Comparison of ENCODE assay signal across 1 cellular context in the genomic region with DNA sequence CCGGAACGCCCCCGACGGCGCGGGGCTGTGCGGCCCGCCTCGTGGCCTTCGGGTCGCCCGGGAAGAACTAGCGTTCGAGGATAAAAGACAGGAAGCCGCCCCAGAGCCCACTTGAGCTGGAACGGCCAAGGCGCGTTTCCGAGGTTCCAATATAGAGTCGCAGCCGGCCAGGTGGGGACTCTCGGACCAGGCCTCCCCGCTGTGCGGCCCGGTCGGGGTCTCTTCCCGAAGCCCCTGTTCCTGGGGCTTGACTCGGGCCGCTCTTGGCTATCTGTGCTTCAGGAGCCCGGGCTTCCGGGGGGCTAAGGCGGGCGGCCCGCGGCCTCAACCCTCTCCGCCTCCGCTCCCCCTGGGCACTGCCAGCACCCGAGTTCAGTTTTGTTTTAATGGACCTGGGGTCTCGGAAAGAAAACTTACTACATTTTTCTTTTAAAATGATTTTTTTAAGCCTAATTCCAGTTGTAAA.
A peak's percentile ranks its signal among the peaks of the same experiment; 100 is the strongest.
TF ChIP-seq lines count a peak whose summit lies in the region.

No MANE protein-coding gene starts in this region.

TF ChIP-seq in K562, 482 proteins besides CTCF, POLR2A, EP300 and RAD21 (continued from another document and continues in another):
- TF ChIP-seq, protein P1, sequence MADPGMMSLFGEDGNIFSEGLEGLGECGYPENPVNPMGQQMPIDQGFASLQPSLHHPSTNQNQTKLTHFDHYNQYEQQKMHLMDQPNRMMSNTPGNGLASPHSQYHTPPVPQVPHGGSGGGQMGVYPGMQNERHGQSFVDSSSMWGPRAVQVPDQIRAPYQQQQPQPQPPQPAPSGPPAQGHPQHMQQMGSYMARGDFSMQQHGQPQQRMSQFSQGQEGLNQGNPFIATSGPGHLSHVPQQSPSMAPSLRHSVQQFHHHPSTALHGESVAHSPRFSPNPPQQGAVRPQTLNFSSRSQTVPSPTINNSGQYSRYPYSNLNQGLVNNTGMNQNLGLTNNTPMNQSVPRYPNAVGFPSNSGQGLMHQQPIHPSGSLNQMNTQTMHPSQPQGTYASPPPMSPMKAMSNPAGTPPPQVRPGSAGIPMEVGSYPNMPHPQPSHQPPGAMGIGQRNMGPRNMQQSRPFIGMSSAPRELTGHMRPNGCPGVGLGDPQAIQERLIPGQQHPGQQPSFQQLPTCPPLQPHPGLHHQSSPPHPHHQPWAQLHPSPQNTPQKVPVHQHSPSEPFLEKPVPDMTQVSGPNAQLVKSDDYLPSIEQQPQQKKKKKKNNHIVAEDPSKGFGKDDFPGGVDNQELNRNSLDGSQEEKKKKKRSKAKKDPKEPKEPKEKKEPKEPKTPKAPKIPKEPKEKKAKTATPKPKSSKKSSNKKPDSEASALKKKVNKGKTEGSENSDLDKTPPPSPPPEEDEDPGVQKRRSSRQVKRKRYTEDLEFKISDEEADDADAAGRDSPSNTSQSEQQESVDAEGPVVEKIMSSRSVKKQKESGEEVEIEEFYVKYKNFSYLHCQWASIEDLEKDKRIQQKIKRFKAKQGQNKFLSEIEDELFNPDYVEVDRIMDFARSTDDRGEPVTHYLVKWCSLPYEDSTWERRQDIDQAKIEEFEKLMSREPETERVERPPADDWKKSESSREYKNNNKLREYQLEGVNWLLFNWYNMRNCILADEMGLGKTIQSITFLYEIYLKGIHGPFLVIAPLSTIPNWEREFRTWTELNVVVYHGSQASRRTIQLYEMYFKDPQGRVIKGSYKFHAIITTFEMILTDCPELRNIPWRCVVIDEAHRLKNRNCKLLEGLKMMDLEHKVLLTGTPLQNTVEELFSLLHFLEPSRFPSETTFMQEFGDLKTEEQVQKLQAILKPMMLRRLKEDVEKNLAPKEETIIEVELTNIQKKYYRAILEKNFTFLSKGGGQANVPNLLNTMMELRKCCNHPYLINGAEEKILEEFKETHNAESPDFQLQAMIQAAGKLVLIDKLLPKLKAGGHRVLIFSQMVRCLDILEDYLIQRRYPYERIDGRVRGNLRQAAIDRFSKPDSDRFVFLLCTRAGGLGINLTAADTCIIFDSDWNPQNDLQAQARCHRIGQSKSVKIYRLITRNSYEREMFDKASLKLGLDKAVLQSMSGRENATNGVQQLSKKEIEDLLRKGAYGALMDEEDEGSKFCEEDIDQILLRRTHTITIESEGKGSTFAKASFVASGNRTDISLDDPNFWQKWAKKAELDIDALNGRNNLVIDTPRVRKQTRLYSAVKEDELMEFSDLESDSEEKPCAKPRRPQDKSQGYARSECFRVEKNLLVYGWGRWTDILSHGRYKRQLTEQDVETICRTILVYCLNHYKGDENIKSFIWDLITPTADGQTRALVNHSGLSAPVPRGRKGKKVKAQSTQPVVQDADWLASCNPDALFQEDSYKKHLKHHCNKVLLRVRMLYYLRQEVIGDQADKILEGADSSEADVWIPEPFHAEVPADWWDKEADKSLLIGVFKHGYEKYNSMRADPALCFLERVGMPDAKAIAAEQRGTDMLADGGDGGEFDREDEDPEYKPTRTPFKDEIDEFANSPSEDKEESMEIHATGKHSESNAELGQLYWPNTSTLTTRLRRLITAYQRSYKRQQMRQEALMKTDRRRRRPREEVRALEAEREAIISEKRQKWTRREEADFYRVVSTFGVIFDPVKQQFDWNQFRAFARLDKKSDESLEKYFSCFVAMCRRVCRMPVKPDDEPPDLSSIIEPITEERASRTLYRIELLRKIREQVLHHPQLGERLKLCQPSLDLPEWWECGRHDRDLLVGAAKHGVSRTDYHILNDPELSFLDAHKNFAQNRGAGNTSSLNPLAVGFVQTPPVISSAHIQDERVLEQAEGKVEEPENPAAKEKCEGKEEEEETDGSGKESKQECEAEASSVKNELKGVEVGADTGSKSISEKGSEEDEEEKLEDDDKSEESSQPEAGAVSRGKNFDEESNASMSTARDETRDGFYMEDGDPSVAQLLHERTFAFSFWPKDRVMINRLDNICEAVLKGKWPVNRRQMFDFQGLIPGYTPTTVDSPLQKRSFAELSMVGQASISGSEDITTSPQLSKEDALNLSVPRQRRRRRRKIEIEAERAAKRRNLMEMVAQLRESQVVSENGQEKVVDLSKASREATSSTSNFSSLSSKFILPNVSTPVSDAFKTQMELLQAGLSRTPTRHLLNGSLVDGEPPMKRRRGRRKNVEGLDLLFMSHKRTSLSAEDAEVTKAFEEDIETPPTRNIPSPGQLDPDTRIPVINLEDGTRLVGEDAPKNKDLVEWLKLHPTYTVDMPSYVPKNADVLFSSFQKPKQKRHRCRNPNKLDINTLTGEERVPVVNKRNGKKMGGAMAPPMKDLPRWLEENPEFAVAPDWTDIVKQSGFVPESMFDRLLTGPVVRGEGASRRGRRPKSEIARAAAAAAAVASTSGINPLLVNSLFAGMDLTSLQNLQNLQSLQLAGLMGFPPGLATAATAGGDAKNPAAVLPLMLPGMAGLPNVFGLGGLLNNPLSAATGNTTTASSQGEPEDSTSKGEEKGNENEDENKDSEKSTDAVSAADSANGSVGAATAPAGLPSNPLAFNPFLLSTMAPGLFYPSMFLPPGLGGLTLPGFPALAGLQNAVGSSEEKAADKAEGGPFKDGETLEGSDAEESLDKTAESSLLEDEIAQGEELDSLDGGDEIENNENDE (IDR thresholded peaks at IDR 0.05; ENCODE audit: low read depth, low read length) = no peak
- TF ChIP-seq, protein P2, sequence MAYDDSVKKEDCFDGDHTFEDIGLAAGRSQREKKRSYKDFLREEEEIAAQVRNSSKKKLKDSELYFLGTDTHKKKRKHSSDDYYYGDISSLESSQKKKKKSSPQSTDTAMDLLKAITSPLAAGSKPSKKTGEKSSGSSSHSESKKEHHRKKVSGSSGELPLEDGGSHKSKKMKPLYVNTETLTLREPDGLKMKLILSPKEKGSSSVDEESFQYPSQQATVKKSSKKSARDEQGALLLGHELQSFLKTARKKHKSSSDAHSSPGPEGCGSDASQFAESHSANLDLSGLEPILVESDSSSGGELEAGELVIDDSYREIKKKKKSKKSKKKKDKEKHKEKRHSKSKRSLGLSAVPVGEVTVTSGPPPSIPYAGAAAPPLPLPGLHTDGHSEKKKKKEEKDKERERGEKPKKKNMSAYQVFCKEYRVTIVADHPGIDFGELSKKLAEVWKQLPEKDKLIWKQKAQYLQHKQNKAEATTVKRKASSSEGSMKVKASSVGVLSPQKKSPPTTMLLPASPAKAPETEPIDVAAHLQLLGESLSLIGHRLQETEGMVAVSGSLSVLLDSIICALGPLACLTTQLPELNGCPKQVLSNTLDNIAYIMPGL (CRISPR knock-in tag; IDR thresholded peaks at IDR 0.05) = no peak
- TF ChIP-seq BCOR (IDR thresholded peaks at IDR 0.05) = no peak
- TF ChIP-seq, protein P3, sequence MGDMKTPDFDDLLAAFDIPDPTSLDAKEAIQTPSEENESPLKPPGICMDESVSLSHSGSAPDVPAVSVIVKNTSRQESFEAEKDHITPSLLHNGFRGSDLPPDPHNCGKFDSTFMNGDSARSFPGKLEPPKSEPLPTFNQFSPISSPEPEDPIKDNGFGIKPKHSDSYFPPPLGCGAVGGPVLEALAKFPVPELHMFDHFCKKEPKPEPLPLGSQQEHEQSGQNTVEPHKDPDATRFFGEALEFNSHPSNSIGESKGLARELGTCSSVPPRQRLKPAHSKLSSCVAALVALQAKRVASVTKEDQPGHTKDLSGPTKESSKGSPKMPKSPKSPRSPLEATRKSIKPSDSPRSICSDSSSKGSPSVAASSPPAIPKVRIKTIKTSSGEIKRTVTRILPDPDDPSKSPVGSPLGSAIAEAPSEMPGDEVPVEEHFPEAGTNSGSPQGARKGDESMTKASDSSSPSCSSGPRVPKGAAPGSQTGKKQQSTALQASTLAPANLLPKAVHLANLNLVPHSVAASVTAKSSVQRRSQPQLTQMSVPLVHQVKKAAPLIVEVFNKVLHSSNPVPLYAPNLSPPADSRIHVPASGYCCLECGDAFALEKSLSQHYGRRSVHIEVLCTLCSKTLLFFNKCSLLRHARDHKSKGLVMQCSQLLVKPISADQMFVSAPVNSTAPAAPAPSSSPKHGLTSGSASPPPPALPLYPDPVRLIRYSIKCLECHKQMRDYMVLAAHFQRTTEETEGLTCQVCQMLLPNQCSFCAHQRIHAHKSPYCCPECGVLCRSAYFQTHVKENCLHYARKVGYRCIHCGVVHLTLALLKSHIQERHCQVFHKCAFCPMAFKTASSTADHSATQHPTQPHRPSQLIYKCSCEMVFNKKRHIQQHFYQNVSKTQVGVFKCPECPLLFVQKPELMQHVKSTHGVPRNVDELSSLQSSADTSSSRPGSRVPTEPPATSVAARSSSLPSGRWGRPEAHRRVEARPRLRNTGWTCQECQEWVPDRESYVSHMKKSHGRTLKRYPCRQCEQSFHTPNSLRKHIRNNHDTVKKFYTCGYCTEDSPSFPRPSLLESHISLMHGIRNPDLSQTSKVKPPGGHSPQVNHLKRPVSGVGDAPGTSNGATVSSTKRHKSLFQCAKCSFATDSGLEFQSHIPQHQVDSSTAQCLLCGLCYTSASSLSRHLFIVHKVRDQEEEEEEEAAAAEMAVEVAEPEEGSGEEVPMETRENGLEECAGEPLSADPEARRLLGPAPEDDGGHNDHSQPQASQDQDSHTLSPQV (IDR thresholded peaks at IDR 0.05) = peak; percentile 97
- no peak; a peak in 1 of 4 replicates for TF ChIP-seq MAZ (CRISPR knock-in tag; conservative IDR thresholded peaks at IDR 0.05 in 1 of 2, IDR thresholded peaks at IDR 0.05 in 1 of 2)
- no peak for TF ChIP-seq HSF4 (CRISPR knock-in tag; IDR thresholded peaks at IDR 0.05; ENCODE audit: borderline replicate concordance)
- no peak for TF ChIP-seq ZBTB1 (CRISPR knock-in tag; IDR thresholded peaks at IDR 0.05; ENCODE audit: borderline replicate concordance, low read depth)
- TF ChIP-seq, protein P4, sequence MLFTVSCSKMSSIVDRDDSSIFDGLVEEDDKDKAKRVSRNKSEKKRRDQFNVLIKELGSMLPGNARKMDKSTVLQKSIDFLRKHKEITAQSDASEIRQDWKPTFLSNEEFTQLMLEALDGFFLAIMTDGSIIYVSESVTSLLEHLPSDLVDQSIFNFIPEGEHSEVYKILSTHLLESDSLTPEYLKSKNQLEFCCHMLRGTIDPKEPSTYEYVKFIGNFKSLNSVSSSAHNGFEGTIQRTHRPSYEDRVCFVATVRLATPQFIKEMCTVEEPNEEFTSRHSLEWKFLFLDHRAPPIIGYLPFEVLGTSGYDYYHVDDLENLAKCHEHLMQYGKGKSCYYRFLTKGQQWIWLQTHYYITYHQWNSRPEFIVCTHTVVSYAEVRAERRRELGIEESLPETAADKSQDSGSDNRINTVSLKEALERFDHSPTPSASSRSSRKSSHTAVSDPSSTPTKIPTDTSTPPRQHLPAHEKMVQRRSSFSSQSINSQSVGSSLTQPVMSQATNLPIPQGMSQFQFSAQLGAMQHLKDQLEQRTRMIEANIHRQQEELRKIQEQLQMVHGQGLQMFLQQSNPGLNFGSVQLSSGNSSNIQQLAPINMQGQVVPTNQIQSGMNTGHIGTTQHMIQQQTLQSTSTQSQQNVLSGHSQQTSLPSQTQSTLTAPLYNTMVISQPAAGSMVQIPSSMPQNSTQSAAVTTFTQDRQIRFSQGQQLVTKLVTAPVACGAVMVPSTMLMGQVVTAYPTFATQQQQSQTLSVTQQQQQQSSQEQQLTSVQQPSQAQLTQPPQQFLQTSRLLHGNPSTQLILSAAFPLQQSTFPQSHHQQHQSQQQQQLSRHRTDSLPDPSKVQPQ (CRISPR knock-in tag; IDR thresholded peaks at IDR 0.05; ENCODE audit: borderline replicate concordance) = no peak
- TF ChIP-seq TOE1 (IDR thresholded peaks at IDR 0.05; ENCODE audit: borderline replicate concordance) = peak; percentile 14; the same call in 1 of the 2 replicates
- no peak for TF ChIP-seq TOE1 (CRISPR knock-in tag; IDR thresholded peaks at IDR 0.05; ENCODE audit: borderline replicate concordance, low read depth)
- no peak for TF ChIP-seq ZNF197 (CRISPR knock-in tag; IDR thresholded peaks at IDR 0.05; ENCODE audit: low read depth)
- peak; percentile 92 for TF ChIP-seq ZBTB7A (IDR thresholded peaks at IDR 0.05; ENCODE audit: borderline replicate concordance, control insufficient read depth, low read depth, low read length)
- no peak for TF ChIP-seq EHMT2 (IDR thresholded peaks at IDR 0.05)
- no peak for TF ChIP-seq RBM39 (optimal IDR thresholded peaks at IDR 0.05; ENCODE audit: low read depth, low read length)
- TF ChIP-seq ETV6 (IDR thresholded peaks at IDR 0.05; ENCODE audit: borderline replicate concordance in 1 of 2, low read depth in 2 of 2, low read length in 1 of 2) = no peak
- TF ChIP-seq ETV6 (CRISPR knock-in tag; IDR thresholded peaks at IDR 0.05; ENCODE audit: borderline replicate concordance) = no peak
- no peak for TF ChIP-seq NONO (IDR thresholded peaks at IDR 0.05; ENCODE audit: low read depth in 2 of 2, low read length in 1 of 2)
- TF ChIP-seq ZEB2 (IDR thresholded peaks at IDR 0.05) = no peak
- no peak for TF ChIP-seq NR2C1 (IDR thresholded peaks at IDR 0.05)
- no peak for TF ChIP-seq NR2C1 (tag; IDR thresholded peaks at IDR 0.05)
- TF ChIP-seq GATAD2A (IDR thresholded peaks at IDR 0.05) = no peak
- TF ChIP-seq, protein P5, sequence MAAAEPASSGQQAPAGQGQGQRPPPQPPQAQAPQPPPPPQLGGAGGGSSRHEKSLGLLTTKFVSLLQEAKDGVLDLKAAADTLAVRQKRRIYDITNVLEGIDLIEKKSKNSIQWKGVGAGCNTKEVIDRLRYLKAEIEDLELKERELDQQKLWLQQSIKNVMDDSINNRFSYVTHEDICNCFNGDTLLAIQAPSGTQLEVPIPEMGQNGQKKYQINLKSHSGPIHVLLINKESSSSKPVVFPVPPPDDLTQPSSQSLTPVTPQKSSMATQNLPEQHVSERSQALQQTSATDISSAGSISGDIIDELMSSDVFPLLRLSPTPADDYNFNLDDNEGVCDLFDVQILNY (CRISPR knock-in tag; IDR thresholded peaks at IDR 0.05) = no peak
- no peak for TF ChIP-seq ZNF780A (CRISPR knock-in tag; IDR thresholded peaks at IDR 0.05)
- TF ChIP-seq, protein P6, sequence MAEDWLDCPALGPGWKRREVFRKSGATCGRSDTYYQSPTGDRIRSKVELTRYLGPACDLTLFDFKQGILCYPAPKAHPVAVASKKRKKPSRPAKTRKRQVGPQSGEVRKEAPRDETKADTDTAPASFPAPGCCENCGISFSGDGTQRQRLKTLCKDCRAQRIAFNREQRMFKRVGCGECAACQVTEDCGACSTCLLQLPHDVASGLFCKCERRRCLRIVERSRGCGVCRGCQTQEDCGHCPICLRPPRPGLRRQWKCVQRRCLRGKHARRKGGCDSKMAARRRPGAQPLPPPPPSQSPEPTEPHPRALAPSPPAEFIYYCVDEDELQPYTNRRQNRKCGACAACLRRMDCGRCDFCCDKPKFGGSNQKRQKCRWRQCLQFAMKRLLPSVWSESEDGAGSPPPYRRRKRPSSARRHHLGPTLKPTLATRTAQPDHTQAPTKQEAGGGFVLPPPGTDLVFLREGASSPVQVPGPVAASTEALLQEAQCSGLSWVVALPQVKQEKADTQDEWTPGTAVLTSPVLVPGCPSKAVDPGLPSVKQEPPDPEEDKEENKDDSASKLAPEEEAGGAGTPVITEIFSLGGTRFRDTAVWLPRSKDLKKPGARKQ (CRISPR knock-in tag; IDR thresholded peaks at IDR 0.05) = peak; percentile 98
